Comparison of ENCODE assay signal across 8 cellular contexts in genomic region chr18:2932247-2933181, GRCh38.
A peak's percentile ranks its signal among the peaks of the same experiment; 100 is the strongest.
DNase-seq lines count a peak whose midpoint lies in the region; ATAC-seq and TF ChIP-seq lines count a peak whose summit lies in the region.

No MANE protein-coding gene starts in this region.

- ATAC-seq in HG03097 (IDR thresholded peaks at IDR 0.05; ENCODE audit: low FRiP score, unreplicated experiment) (no peak), GM21825 (IDR thresholded peaks at IDR 0.05; ENCODE audit: unreplicated experiment) (no peak)

- peak overlapping the region; percentile 73 for H3K27ac Mint-ChIP-seq in T-helper 2 cell treated with Interferon-gamma antibody and Interleukin-4, amounts not matched to agents 5 μg/mL and 100 μg/mL, for 36 hours
- H3K27ac Mint-ChIP-seq in endothelial cell (ENCODE audit: unreplicated experiment), result peak overlapping the region; percentile 1

- H3K27me3 Mint-ChIP-seq in T-helper 2 cell treated with Interferon-gamma antibody and Interleukin-4, amounts not matched to agents 5 μg/mL and 100 μg/mL, for 36 hours (ENCODE audit: low read depth), result no peaks in the 10 kb centered on the region
- no peaks in the 10 kb centered on the region for H3K27me3 Mint-ChIP-seq in endothelial cell (ENCODE audit: unreplicated experiment)

- DNase-seq in BE2C (no peak), NCI-H1417 (lab: John Stamatoyannopoulos, UW) (peak; percentile 49 to 80 (median 63)), endothelial cell (ENCODE audit: low spot score) (peak; percentile 45), myocyte (ENCODE audit: low read depth) (peak; percentile 73)
- DNase-seq in T-helper 2 cell treated with Interferon-gamma antibody and Interleukin-4, amounts not matched to agents 5 μg/mL and 100 μg/mL, for 36 hours (ENCODE audit: low spot score), result no peak

- peaks cover 58% of the 10 kb centered on the region for H3K36me3 Mint-ChIP-seq in T-helper 2 cell treated with Interferon-gamma antibody and Interleukin-4, amounts not matched to agents 5 μg/mL and 100 μg/mL, for 36 hours (ENCODE audit: low read depth)
- H3K36me3 Mint-ChIP-seq in endothelial cell (ENCODE audit: low read depth, unreplicated experiment), result peaks cover 7% of the 10 kb centered on the region

- H3K36me3 ChIP-seq in BE2C, result no peaks in the 10 kb centered on the region

- H3K27me3 ChIP-seq in BE2C, result no peaks in the 10 kb centered on the region

- no peaks in the 10 kb centered on the region for H3K9me3 Mint-ChIP-seq in T-helper 2 cell treated with Interferon-gamma antibody and Interleukin-4, amounts not matched to agents 5 μg/mL and 100 μg/mL, for 36 hours
- no peaks in the 10 kb centered on the region for H3K9me3 Mint-ChIP-seq in endothelial cell (ENCODE audit: unreplicated experiment)

- peak overlapping the region; percentile 15 for H3K4me3 Mint-ChIP-seq in T-helper 2 cell treated with Interferon-gamma antibody and Interleukin-4, amounts not matched to agents 5 μg/mL and 100 μg/mL, for 36 hours
- no peak overlapping the region for H3K4me3 Mint-ChIP-seq in endothelial cell (ENCODE audit: unreplicated experiment)

- no peak overlapping the region for H3K4me3 ChIP-seq in BE2C (ENCODE audit: low read depth, low read length)
- H3K4me3 ChIP-seq in GM12875 (ENCODE audit: low read depth, low read length), result no peak overlapping the region

- H3K9me3 ChIP-seq in BE2C, result no peaks in the 10 kb centered on the region

- H3K4me1 ChIP-seq in BE2C, result no peaks in the 10 kb centered on the region

- H3K4me1 Mint-ChIP-seq in T-helper 2 cell treated with Interferon-gamma antibody and Interleukin-4, amounts not matched to agents 5 μg/mL and 100 μg/mL, for 36 hours (ENCODE audit: low read depth), result peaks cover 19% of the 10 kb centered on the region
- H3K4me1 Mint-ChIP-seq in endothelial cell (ENCODE audit: unreplicated experiment), result no peaks in the 10 kb centered on the region

- peak; percentile 52 for TF ChIP-seq CTCF in BE2C (IDR thresholded peaks at IDR 0.05; ENCODE audit: low read depth, low read length)
- TF ChIP-seq CTCF in GM12875 (IDR thresholded peaks at IDR 0.05; ENCODE audit: borderline replicate concordance, insufficient read depth, low read depth, low read length), result peak; percentile 17; the same call in 1 of the 2 replicates
- TF ChIP-seq CTCF in endothelial cell (IDR thresholded peaks at IDR 0.05; ENCODE audit: unreplicated experiment), result peak; percentile 79

Comparison
In these comparisons a context has a peak if more than half of its experiments do, and no peak if none do; other contexts are left out.
1. DNase-seq: peak in NCI-H1417 (3 of 3), endothelial cell (single experiment) and myocyte (single experiment); none in BE2C (single experiment) and T-helper 2 cell treated with Interferon-gamma antibody and Interleukin-4, amounts not matched to agents 5 μg/mL and 100 μg/mL, for 36 hours (single experiment).
2. CTCF ChIP-seq: peak in every context shown above with its lines; median percentile 79 in endothelial cell; 52 in BE2C; 17 in GM12875.